1 cellular context compared by ENCODE assay signal in the genomic region with DNA sequence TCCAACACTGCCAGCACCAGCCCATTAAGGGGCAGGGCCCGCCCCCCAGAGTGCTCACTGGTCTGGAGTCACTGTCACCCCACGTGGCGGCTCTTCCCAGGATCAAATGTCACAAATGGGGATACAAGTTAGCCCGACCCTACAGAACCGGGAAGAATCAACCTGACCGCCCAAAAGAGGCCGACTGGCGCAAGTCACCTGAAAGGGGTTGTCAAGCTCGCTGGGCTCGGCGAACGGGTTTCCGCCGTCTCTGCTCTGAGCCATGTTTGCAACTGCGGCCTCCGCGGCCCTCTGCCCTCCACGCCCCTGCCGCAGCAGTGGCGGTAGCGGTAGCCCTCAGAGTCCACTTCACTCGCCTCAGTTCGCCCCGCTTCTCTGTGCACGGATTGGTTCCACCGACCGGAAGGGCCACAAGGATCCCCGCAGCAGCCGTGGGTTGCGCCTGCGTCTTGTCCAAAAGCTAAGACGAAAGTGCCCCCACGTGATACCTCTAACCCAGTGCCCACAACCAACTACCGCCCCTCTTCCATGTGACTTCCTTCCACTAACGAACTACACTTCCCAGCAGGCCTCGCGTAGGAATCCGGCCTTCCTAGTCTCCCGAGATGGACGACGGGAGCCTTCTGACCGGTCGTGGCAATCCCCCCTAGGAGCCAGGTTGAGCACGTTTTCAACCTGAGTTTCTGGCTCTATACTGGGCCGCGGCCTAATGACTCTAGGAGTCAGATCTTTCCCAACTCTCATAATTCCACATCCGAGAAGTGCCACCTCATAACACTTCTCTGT.
A peak's percentile ranks its signal among the peaks of the same experiment; 100 is the strongest.
TF ChIP-seq lines count a peak whose summit lies in the region.

A gene (minus strand): TSS at position 473 of the 786 bp plus-strand sequence. CDS start 209 bp downstream, at position 264.

TF ChIP-seq in K562, 482 proteins besides CTCF, POLR2A, EP300 and RAD21 (continued from another document):
- TF ChIP-seq, protein P1, sequence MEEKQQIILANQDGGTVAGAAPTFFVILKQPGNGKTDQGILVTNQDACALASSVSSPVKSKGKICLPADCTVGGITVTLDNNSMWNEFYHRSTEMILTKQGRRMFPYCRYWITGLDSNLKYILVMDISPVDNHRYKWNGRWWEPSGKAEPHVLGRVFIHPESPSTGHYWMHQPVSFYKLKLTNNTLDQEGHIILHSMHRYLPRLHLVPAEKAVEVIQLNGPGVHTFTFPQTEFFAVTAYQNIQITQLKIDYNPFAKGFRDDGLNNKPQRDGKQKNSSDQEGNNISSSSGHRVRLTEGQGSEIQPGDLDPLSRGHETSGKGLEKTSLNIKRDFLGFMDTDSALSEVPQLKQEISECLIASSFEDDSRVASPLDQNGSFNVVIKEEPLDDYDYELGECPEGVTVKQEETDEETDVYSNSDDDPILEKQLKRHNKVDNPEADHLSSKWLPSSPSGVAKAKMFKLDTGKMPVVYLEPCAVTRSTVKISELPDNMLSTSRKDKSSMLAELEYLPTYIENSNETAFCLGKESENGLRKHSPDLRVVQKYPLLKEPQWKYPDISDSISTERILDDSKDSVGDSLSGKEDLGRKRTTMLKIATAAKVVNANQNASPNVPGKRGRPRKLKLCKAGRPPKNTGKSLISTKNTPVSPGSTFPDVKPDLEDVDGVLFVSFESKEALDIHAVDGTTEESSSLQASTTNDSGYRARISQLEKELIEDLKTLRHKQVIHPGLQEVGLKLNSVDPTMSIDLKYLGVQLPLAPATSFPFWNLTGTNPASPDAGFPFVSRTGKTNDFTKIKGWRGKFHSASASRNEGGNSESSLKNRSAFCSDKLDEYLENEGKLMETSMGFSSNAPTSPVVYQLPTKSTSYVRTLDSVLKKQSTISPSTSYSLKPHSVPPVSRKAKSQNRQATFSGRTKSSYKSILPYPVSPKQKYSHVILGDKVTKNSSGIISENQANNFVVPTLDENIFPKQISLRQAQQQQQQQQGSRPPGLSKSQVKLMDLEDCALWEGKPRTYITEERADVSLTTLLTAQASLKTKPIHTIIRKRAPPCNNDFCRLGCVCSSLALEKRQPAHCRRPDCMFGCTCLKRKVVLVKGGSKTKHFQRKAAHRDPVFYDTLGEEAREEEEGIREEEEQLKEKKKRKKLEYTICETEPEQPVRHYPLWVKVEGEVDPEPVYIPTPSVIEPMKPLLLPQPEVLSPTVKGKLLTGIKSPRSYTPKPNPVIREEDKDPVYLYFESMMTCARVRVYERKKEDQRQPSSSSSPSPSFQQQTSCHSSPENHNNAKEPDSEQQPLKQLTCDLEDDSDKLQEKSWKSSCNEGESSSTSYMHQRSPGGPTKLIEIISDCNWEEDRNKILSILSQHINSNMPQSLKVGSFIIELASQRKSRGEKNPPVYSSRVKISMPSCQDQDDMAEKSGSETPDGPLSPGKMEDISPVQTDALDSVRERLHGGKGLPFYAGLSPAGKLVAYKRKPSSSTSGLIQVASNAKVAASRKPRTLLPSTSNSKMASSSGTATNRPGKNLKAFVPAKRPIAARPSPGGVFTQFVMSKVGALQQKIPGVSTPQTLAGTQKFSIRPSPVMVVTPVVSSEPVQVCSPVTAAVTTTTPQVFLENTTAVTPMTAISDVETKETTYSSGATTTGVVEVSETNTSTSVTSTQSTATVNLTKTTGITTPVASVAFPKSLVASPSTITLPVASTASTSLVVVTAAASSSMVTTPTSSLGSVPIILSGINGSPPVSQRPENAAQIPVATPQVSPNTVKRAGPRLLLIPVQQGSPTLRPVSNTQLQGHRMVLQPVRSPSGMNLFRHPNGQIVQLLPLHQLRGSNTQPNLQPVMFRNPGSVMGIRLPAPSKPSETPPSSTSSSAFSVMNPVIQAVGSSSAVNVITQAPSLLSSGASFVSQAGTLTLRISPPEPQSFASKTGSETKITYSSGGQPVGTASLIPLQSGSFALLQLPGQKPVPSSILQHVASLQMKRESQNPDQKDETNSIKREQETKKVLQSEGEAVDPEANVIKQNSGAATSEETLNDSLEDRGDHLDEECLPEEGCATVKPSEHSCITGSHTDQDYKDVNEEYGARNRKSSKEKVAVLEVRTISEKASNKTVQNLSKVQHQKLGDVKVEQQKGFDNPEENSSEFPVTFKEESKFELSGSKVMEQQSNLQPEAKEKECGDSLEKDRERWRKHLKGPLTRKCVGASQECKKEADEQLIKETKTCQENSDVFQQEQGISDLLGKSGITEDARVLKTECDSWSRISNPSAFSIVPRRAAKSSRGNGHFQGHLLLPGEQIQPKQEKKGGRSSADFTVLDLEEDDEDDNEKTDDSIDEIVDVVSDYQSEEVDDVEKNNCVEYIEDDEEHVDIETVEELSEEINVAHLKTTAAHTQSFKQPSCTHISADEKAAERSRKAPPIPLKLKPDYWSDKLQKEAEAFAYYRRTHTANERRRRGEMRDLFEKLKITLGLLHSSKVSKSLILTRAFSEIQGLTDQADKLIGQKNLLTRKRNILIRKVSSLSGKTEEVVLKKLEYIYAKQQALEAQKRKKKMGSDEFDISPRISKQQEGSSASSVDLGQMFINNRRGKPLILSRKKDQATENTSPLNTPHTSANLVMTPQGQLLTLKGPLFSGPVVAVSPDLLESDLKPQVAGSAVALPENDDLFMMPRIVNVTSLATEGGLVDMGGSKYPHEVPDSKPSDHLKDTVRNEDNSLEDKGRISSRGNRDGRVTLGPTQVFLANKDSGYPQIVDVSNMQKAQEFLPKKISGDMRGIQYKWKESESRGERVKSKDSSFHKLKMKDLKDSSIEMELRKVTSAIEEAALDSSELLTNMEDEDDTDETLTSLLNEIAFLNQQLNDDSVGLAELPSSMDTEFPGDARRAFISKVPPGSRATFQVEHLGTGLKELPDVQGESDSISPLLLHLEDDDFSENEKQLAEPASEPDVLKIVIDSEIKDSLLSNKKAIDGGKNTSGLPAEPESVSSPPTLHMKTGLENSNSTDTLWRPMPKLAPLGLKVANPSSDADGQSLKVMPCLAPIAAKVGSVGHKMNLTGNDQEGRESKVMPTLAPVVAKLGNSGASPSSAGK (IDR thresholded peaks at IDR 0.05): no peak; the same call in 1 of the 2 replicates
- TF ChIP-seq MAZ (CRISPR knock-in tag; conservative IDR thresholded peaks at IDR 0.05 in 1 of 2, IDR thresholded peaks at IDR 0.05 in 1 of 2) (peak; percentile 48 to 88), JUND (IDR thresholded peaks at IDR 0.05; ENCODE audit: borderline replicate concordance, low read depth, low read length) (peak; percentile 37; the same call in 1 of the 2 replicates), JUND (tag; IDR thresholded peaks at IDR 0.05; ENCODE audit: borderline replicate concordance, low read depth, low read length) (peak; percentile 50; the same call in 1 of the 3 replicates), TBP (optimal IDR thresholded peaks at IDR 0.05; ENCODE audit: low read depth, low read length) (peak; percentile 62), MEF2A (IDR thresholded peaks at IDR 0.05; ENCODE audit: control insufficient read depth, low read depth, low read length) (no peak), YY1 (IDR thresholded peaks at IDR 0.05; ENCODE audit: borderline replicate concordance in 1 of 3, control insufficient read depth in 1 of 3, extremely low read depth in 1 of 3, insufficient read depth in 3 of 3, insufficient read length in 1 of 3, insufficient replicate concordance in 2 of 3, low read depth in 1 of 3, low read length in 2 of 3) (peak in 2 of 3 experiments; percentile 52 to 61), HMGN3 (IDR thresholded peaks at IDR 0.05; ENCODE audit: borderline replicate concordance, extremely low read depth, insufficient read length, low read depth, low read length) (peak; percentile 85), ETV1 (tag; conservative IDR thresholded peaks at IDR 0.05; ENCODE audit: low read depth) (peak; percentile 80), HNRNPLL (IDR thresholded peaks at IDR 0.05; ENCODE audit: low read depth, low read length, poor library complexity, severe bottlenecking) (peak; percentile 79)
